8 cellular contexts compared by ENCODE assay signal in genomic region chr9:95023217-95024003, GRCh38.
DNase-seq lines count a peak whose midpoint lies in the region; ATAC-seq, FAIRE-seq and TF ChIP-seq lines count a peak whose summit lies in the region.

No MANE protein-coding gene starts in this region.

- TF ChIP-seq CTCF in ascending aorta (IDR thresholded peaks at IDR 0.05) = no peak
- no peak for TF ChIP-seq CTCF in hepatocyte (IDR thresholded peaks at IDR 0.05; ENCODE audit: poor library complexity)

- H3K9me2 ChIP-seq in hepatocyte (replicated peaks; ENCODE audit: insufficient read depth) = no peaks in the 10 kb centered on the region

- H3K4me3 ChIP-seq in ascending aorta (peak overlapping the region; percentile 11 to 45), hepatocyte (no peak overlapping the region), stomach smooth muscle (ENCODE audit: low read length in 2 of 2) (peak overlapping the region; percentile 54 to 60)

- H3K4me1 ChIP-seq in ascending aorta (peaks cover 24 to 86% of the 10 kb centered on the region in 2 donors), hepatocyte (ENCODE audit: insufficient read depth) (peaks cover 49% of the 10 kb centered on the region), stomach smooth muscle (ENCODE audit: control insufficient read depth, insufficient read depth, low read length) (peaks cover 75% of the 10 kb centered on the region)

- no peak overlapping the region for H2AFZ ChIP-seq in hepatocyte

- peak; percentile 94 for FAIRE-seq in H54 (lab: Jason Lieb, UNC)

- no peak overlapping the region for H3K4me3 Mint-ChIP-seq in activated naive CD4-positive, alpha-beta T cell treated with anti-CD3 and anti-CD28 coated beads, Interleukin-2, amount 10 ng/mL, durations not matched to agents 7 days and 5 days

- H3K4me1 Mint-ChIP-seq in activated naive CD4-positive, alpha-beta T cell treated with anti-CD3 and anti-CD28 coated beads, Interleukin-2, amount 10 ng/mL, durations not matched to agents 7 days and 5 days = no peaks in the 10 kb centered on the region

- peak overlapping the region; percentile 81 to 99 for H3K27ac ChIP-seq in ascending aorta
- peak overlapping the region; percentile 86 for H3K27ac ChIP-seq in hepatocyte
- H3K27ac ChIP-seq in stomach smooth muscle (ENCODE audit: low read length) = peak overlapping the region; percentile 77

- H3K9me3 Mint-ChIP-seq in activated naive CD4-positive, alpha-beta T cell treated with anti-CD3 and anti-CD28 coated beads, Interleukin-2, amount 10 ng/mL, durations not matched to agents 7 days and 5 days = no peaks in the 10 kb centered on the region

- H3K9me3 ChIP-seq in ascending aorta (no peaks in the 10 kb centered on the region), hepatocyte (ENCODE audit: low read depth) (no peaks in the 10 kb centered on the region), stomach smooth muscle (ENCODE audit: control insufficient read depth in 2 of 2, low read length in 2 of 2) (no peaks in the 10 kb centered on the region)

- H3K27ac Mint-ChIP-seq in activated naive CD4-positive, alpha-beta T cell treated with anti-CD3 and anti-CD28 coated beads, Interleukin-2, amount 10 ng/mL, durations not matched to agents 7 days and 5 days = no peak overlapping the region

- peaks cover 7% of the 10 kb centered on the region for H3K36me3 Mint-ChIP-seq in activated naive CD4-positive, alpha-beta T cell treated with anti-CD3 and anti-CD28 coated beads, Interleukin-2, amount 10 ng/mL, durations not matched to agents 7 days and 5 days

- peaks cover 13% of the 10 kb centered on the region for H4K20me1 ChIP-seq in hepatocyte (ENCODE audit: insufficient read depth, poor library complexity, severe bottlenecking)

- no peak for ATAC-seq in GM19395 (IDR thresholded peaks at IDR 0.05; ENCODE audit: unreplicated experiment)

- DNase-seq in H54 (ENCODE audit: insufficient read length, low spot score) (peak; percentile 80), ascending aorta (ENCODE audit: low spot score in 2 of 2) (peak in 1 of 2 donors; percentile 81), hepatocyte (ENCODE audit: low spot score) (no peak), AML-193 (lab: John Stamatoyannopoulos, UW) (no peak)
- DNase-seq in activated naive CD4-positive, alpha-beta T cell treated with anti-CD3 and anti-CD28 coated beads, Interleukin-2, amount 10 ng/mL, durations not matched to agents 7 days and 5 days = no peak
- no peak for DNase-seq in stimulated activated CD4-positive, alpha-beta T cell treated with anti-CD3 and anti-CD28 coated beads, Interleukin-12 subunit alpha, Interleukin-12 subunit beta, amount 100 ng/mL, for 4 hours

- H3K27me3 Mint-ChIP-seq in activated naive CD4-positive, alpha-beta T cell treated with anti-CD3 and anti-CD28 coated beads, Interleukin-2, amount 10 ng/mL, durations not matched to agents 7 days and 5 days = no peaks in the 10 kb centered on the region

- CTCF ChIA-PET in activated naive CD4-positive, alpha-beta T cell treated with anti-CD3 and anti-CD28 coated beads, Interleukin-2, amount 10 ng/mL, durations not matched to agents 7 days and 5 days (lab: Charles Lee) = no interaction called here

- intact Hi-C loops in ascending aorta (cut with DNase I) = loop anchor here (2.0 to 5.0 kb wide), 3 partner anchors 17 to 221 kb away; no protein-coding TSS in a partner anchor

- no peak for TF ChIP-seq POLR2A in H54 (IDR thresholded peaks at IDR 0.05; ENCODE audit: low read depth, low read length)

- peaks cover 97% of the 10 kb centered on the region for H3K79me2 ChIP-seq in hepatocyte

- WGBS in hepatocyte (ENCODE audit: low lambda C conversion rate, missing lambda C conversion rate) = 42% methylated on average over 9 of the region's 9 CpGs

- peaks cover 14 to 28% of the 10 kb centered on the region in 2 donors for H3K36me3 ChIP-seq in ascending aorta
- H3K36me3 ChIP-seq in hepatocyte (replicated peaks; ENCODE audit: insufficient read depth, low read depth) = no peaks in the 10 kb centered on the region
- H3K36me3 ChIP-seq in stomach smooth muscle (ENCODE audit: control insufficient read depth in 2 of 2, insufficient read depth in 2 of 2, low read length in 2 of 2) = peaks cover 20 to 21% of the 10 kb centered on the region in 2 donors

- H3K27me3 ChIP-seq in ascending aorta (no peaks in the 10 kb centered on the region), hepatocyte (no peaks in the 10 kb centered on the region), stomach smooth muscle (ENCODE audit: control insufficient read depth in 1 of 2, insufficient read depth in 2 of 2, low read length in 2 of 2) (no peaks in the 10 kb centered on the region)

- peak overlapping the region; percentile 22 for H3K4me2 ChIP-seq in hepatocyte

- H3K9ac ChIP-seq in stomach smooth muscle (ENCODE audit: low read length in 2 of 2) = peak overlapping the region; percentile 33 to 55
